8 cellular contexts compared by ENCODE assay signal in the genomic region with DNA sequence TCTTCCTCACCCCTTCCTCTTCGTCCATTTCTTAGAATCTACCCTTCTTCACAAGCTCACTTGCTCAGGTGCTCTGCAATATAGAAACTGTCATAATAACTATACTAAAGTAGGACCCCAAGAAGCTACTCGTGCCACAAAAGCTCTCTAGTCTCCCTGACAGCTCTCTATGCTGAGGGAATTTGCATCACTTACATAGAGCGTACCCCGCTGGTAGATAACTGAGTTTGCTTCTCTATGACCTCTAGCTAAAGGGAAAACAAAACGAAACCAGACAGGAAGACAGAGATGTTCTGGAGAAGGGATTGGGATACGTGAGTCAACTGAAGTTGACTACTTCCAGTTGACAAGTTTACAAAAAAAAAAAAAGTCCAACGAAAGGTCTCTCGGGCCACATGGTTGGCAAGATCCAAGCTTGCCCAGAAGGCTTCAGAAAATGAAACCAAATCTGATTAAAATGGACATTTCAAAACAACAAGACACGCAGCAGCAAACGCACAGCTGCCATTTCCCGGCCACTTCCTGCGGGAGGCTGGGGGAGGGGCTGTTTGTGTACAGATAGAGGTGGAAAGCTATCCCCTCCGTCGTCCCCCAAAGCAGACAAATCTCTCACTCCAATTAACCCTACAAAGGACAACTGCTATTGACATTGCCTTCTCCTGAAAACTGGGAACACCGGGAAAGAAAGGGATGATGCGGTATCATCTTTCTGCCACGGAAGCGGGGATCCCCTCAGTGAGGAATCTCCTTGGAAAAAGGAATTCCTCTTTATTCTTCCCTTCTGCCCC. TPM values are rescaled to one million over a fixed set of nuclear protein-coding genes. Genes with fewer than 3 reads are reported as not detected.
DNase-seq lines count a peak whose midpoint lies in the region; ATAC-seq and TF ChIP-seq lines count a peak whose summit lies in the region.

No MANE protein-coding gene starts in this region.

- H3K27ac Mint-ChIP-seq in HFFc6 = peak overlapping the region; percentile 86
- peak overlapping the region; percentile 70 to 95 for H3K27ac Mint-ChIP-seq in activated naive CD4-positive, alpha-beta T cell treated with anti-CD3 and anti-CD28 coated beads, Interleukin-2, amount 50 U/mL, for 72 hours

- peak overlapping the region; percentile 92 for H3K4me3 Mint-ChIP-seq in HFFc6

- H3K36me3 ChIP-seq in SJCRH30 (peaks cover 2% of the 10 kb centered on the region; the same call in 1 of the 2 replicates), uterus (no peaks in the 10 kb centered on the region)

- DNase-seq in COR-L47 (lab: John Stamatoyannopoulos, UW) = peak; percentile 25
- DNase-seq in HFFc6 = peak; percentile 56
- DNase-seq in SJCRH30 = peak; percentile 66 to 68
- DNase-seq in activated naive CD4-positive, alpha-beta T cell treated with anti-CD3 and anti-CD28 coated beads, Interleukin-2, amount 50 U/mL, for 72 hours (ENCODE audit: low spot score in 2 of 2) = peak; percentile 60 to 68
- peak; percentile 33 for DNase-seq in glomerular visceral epithelial cell (ENCODE audit: extremely low spot score)
- peak in 43 of 56 donors; percentile 18 to 68 (median 37) for DNase-seq in nucleus accumbens (lab: John Stamatoyannopoulos, UW)
- peak; percentile 47 to 56 for DNase-seq in uterus
- no peak for DNase-seq in HPDE6-E6E7 (ENCODE audit: extremely low spot score)

- no peaks in the 10 kb centered on the region for H3K9me3 ChIP-seq in SJCRH30 (replicated peaks)
- no peaks in the 10 kb centered on the region for H3K9me3 ChIP-seq in uterus

- peaks cover 70% of the 10 kb centered on the region for H3K4me1 Mint-ChIP-seq in HFFc6 (ENCODE audit: low read depth)

- peak overlapping the region; percentile 90 for H3K4me3 ChIP-seq in SJCRH30
- peak overlapping the region; percentile 87 to 89 for H3K4me3 ChIP-seq in uterus

- TF ChIP-seq POLR2A in uterus (IDR thresholded peaks at IDR 0.05) = peak in 1 of 2 donors; percentile 14

- H3K27ac ChIP-seq in SJCRH30 = peak overlapping the region; percentile 63
- peak overlapping the region; percentile 94 to 100 for H3K27ac ChIP-seq in uterus

- no peaks in the 10 kb centered on the region for H3K9me3 Mint-ChIP-seq in HFFc6
- no peaks in the 10 kb centered on the region for H3K9me3 Mint-ChIP-seq in activated naive CD4-positive, alpha-beta T cell treated with anti-CD3 and anti-CD28 coated beads, Interleukin-2, amount 50 U/mL, for 72 hours

- no peak for TF ChIP-seq CTCF in HFFc6 (IDR thresholded peaks at IDR 0.05)
- TF ChIP-seq CTCF in uterus (IDR thresholded peaks at IDR 0.05) = no peak

- H3K27me3 ChIP-seq in SJCRH30 (no peaks in the 10 kb centered on the region), uterus (no peaks in the 10 kb centered on the region)

- H3K27me3 Mint-ChIP-seq in HFFc6 (ENCODE audit: insufficient read depth) = no peaks in the 10 kb centered on the region; the same call in 1 of the 2 replicates

- peaks cover 7% of the 10 kb centered on the region; the same call in 1 of the 2 replicates for H3K4me1 ChIP-seq in SJCRH30
- peaks cover 21 to 29% of the 10 kb centered on the region in 2 donors for H3K4me1 ChIP-seq in uterus

- intact Hi-C loops in uterus (cut with DNase I; ENCODE audit: low total_unique reads) = no loop called here

- H3K36me3 Mint-ChIP-seq in HFFc6 (ENCODE audit: low read depth) = peaks cover 14% of the 10 kb centered on the region; the same call in 1 of the 2 replicates
- H3K36me3 Mint-ChIP-seq in activated naive CD4-positive, alpha-beta T cell treated with anti-CD3 and anti-CD28 coated beads, Interleukin-2, amount 50 U/mL, for 72 hours = peaks cover 11 to 38% of the 10 kb centered on the region in 2 donors

- peak; percentile 10 to 38 for ATAC-seq in activated naive CD4-positive, alpha-beta T cell treated with anti-CD3 and anti-CD28 coated beads, Interleukin-2, amount 50 U/mL, for 72 hours

RNA-seq across cellular contexts. Expression of a gene that starts 1.3 kb away (rescaled TPM):
- 10 to 100 TPM; 54.2 to 60.4 (median 57.3) TPM for total RNA-seq in HFFc6 (2021; fragmentation: NEBNext Ultra II Directional; extraction: Animal tissue kit (Norgen Biotek cat#: 25700))
- 34.2 and 42.9 TPM in 2 replicates for total RNA-seq in SJCRH30 (2014; rRNA removed; shearing (Covaris generic))
- total RNA-seq in activated naive CD4-positive, alpha-beta T cell treated with anti-CD3 and anti-CD28 coated beads, Interleukin-2, amount 50 U/mL, for 72 hours = 100 to 1,000 TPM in 1 of 2 donors, 10 to 100 TPM in 1; 92.0 to 113 TPM
- 100 to 1,000 TPM in 1 of 4 donors, 10 to 100 TPM in 3; 25.1 to 136 (median 28.9) TPM for total RNA-seq in uterus

RNA-seq across cellular contexts. Expression of a gene that starts 16.9 kb away (rescaled TPM):
- total RNA-seq in HFFc6 (2021; fragmentation: NEBNext Ultra II Directional; extraction: Animal tissue kit (Norgen Biotek cat#: 25700)) = 100 to 1,000 TPM; 690 to 799 (median 765) TPM
- 698 and 730 TPM in 2 replicates for total RNA-seq in SJCRH30 (2014; rRNA removed; shearing (Covaris generic))
- total RNA-seq in activated naive CD4-positive, alpha-beta T cell treated with anti-CD3 and anti-CD28 coated beads, Interleukin-2, amount 50 U/mL, for 72 hours = 100 to 1,000 TPM; 788 to 897 TPM
- 100 to 1,000 TPM; 166 to 279 (median 244) TPM for total RNA-seq in uterus

RNA-seq across cellular contexts. Expression of a gene that starts 59.2 kb away (rescaled TPM):
- total RNA-seq in HFFc6 (2021; fragmentation: NEBNext Ultra II Directional; extraction: Animal tissue kit (Norgen Biotek cat#: 25700)) = 100 to 1,000 TPM; 177 to 229 (median 216) TPM
- total RNA-seq in SJCRH30 (2014; rRNA removed; shearing (Covaris generic)) = 238 and 251 TPM in 2 replicates
- total RNA-seq in activated naive CD4-positive, alpha-beta T cell treated with anti-CD3 and anti-CD28 coated beads, Interleukin-2, amount 50 U/mL, for 72 hours = 100 to 1,000 TPM; 285 to 294 TPM
- total RNA-seq in uterus = 100 to 1,000 TPM in 3 of 4 donors, 10 to 100 TPM in 1; 80.7 to 236 (median 141) TPM
